In the genomic region with DNA sequence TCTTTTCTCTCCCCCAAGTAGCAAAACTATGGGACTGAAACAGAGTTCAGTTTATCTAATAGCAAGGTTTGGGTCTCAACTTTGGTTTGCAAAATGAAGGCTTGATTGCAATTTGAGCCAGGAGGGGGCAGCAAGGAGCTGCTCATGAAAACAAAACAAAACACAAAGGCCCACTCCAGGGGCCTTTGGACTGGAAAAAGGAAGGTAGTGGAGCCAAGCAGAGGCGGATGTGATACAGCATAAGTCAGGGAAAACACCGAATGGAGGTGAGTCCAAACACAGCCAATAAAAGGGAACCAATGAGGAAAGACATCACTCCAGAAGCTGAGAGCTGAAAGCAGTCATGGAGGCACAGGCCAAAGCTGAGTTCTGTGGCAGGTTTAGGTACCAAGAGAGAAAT, we compare ENCODE assay signal across 8 cellular contexts.
DNase-seq lines count a peak whose midpoint lies in the region; ATAC-seq and TF ChIP-seq lines count a peak whose summit lies in the region.

No MANE protein-coding gene starts in this region.

- TF ChIP-seq POLR2A in HCT116 (IDR thresholded peaks at IDR 0.05; ENCODE audit: borderline replicate concordance, extremely low read depth, insufficient read depth, insufficient read length), result no peak

- H3K9me3 ChIP-seq in HCT116 (ENCODE audit: control insufficient read depth in 1 of 2, insufficient read depth in 1 of 2, low read depth in 1 of 2, low read length in 2 of 2) (no peaks in the 10 kb centered on the region), right atrium auricular region (no peaks in the 10 kb centered on the region)

- ATAC-seq in HCT116, result peak; percentile 83
- ATAC-seq in HG02610 (IDR thresholded peaks at IDR 0.05; ENCODE audit: unreplicated experiment), result no peak

- peak; percentile 68 for TF ChIP-seq RAD21 in HCT116 (IDR thresholded peaks at IDR 0.05; ENCODE audit: low read depth)

- H2AFZ ChIP-seq in HCT116 (ENCODE audit: low read depth, low read length, poor library complexity, severe bottlenecking), result peak overlapping the region; percentile 29

- H3K9ac ChIP-seq in HCT116 (ENCODE audit: low read length), result no peak overlapping the region

- H3K4me3 ChIP-seq in HCT116 (replicated peaks in 1 of 2; ENCODE audit: low read depth in 1 of 2, low read length in 2 of 2) (no peak overlapping the region), right atrium auricular region (no peak overlapping the region)

- BruUV-seq in HCT116 (replicated peaks; lab: Mats Ljungman, UMichigan), result no TSS peak

- no peaks in the 10 kb centered on the region for H3K9me2 ChIP-seq in HCT116 (ENCODE audit: insufficient read depth)

- no peak overlapping the region for H3K4me2 ChIP-seq in HCT116 (ENCODE audit: low read length)

- H3K27ac ChIP-seq in HCT116 (ENCODE audit: low read depth, low read length) (no peak overlapping the region), right atrium auricular region (no peak overlapping the region)

- TF ChIP-seq CTCF in HCT116 (IDR thresholded peaks at IDR 0.05 in 2 of 3, conservative IDR thresholded peaks at IDR 0.05 in 1 of 3; ENCODE audit: borderline replicate concordance in 1 of 3, insufficient read depth in 1 of 3, low read depth in 2 of 3, low read length in 2 of 3) (peak; percentile 56 to 79 (median 72); a peak in 5 of 6 replicates), right atrium auricular region (IDR thresholded peaks at IDR 0.05) (peak; percentile 22 to 60)

- H3K79me2 ChIP-seq in HCT116 (ENCODE audit: insufficient read depth, low read length), result no peaks in the 10 kb centered on the region

- DNase-seq in NCI-H2196 (lab: John Stamatoyannopoulos, UW; ENCODE audit: unreplicated experiment) (peak; percentile 27), NCI-H2196 treated with DMSO at 0.1 percent for 48 hours (lab: John Stamatoyannopoulos, UW; ENCODE audit: unreplicated experiment) (no peak), HCT116 (ENCODE audit: low read depth, low spot score) (peak; percentile 26), NCI-H748 treated with DMSO at 0.1 percent for 48 hours (lab: John Stamatoyannopoulos, UW) (peak; percentile 27), activated T-helper 1 cell treated with Interleukin-2 at 50 U/mL for 16 hours (ENCODE audit: low read depth) (peak; percentile 0), right atrium auricular region (ENCODE audit: low spot score) (peak; percentile 59)
- DNase-seq in stimulated activated CD4-positive, alpha-beta T cell treated with anti-CD3 and anti-CD28 coated beads, Interleukin-12 subunit alpha, Interleukin-12 subunit beta, amount 100 ng/mL, for 24 hours (ENCODE audit: low read depth in 2 of 2), result peak; percentile 12 to 45

- POLR2A ChIA-PET in HCT116 (lab: Charles Lee), result no interaction called here

- intact Hi-C loops in HCT116 (cut with micrococcal nuclease), result loop anchor here (1.0 to 2.0 kb wide), 3 partner anchors 288 to 866 kb away; no protein-coding TSS in a partner anchor

- CTCF ChIA-PET in HCT116 (lab: Charles Lee), result interaction anchor here (0.6 to 2.0 kb wide), 12 partner anchors 8 to 868 kb away, joined by 3 to 23 read pairs (median 4); no protein-coding TSS in a partner anchor

- H3K36me3 ChIP-seq in HCT116 (ENCODE audit: control insufficient read depth in 1 of 2, insufficient read depth in 2 of 2, low read length in 2 of 2) (no peaks in the 10 kb centered on the region), right atrium auricular region (no peaks in the 10 kb centered on the region)

- RAD21 ChIA-PET in HCT116 (lab: Charles Lee; ENCODE audit: low non-redundant PET in 1 of 2, low total read pairs in 2 of 2, uncharacterized antibody in 2 of 2, unreplicated experiment in 2 of 2), result interaction anchor here (0.5 to 1.2 kb wide), 5 partner anchors 118 to 866 kb away, joined by 3 to 4 read pairs (median 3); no protein-coding TSS in a partner anchor

- H4K20me1 ChIP-seq in HCT116 (ENCODE audit: insufficient read depth), result no peaks in the 10 kb centered on the region

- no peaks in the 10 kb centered on the region for H3K27me3 ChIP-seq in HCT116 (ENCODE audit: insufficient read depth, low read length)
- no peaks in the 10 kb centered on the region for H3K27me3 ChIP-seq in right atrium auricular region

- H3K4me1 ChIP-seq in HCT116 (ENCODE audit: control insufficient read depth in 1 of 2, insufficient read depth in 2 of 2, low read length in 2 of 2) (no peaks in the 10 kb centered on the region), right atrium auricular region (no peaks in the 10 kb centered on the region)

TF ChIP-seq in HCT116, 20 proteins besides CTCF, POLR2A, EP300 and RAD21:
- no peak for TF ChIP-seq ELF1 (IDR thresholded peaks at IDR 0.05; ENCODE audit: borderline replicate concordance, low read depth)
- TF ChIP-seq EZH2phosphoT487 (IDR thresholded peaks at IDR 0.05; ENCODE audit: borderline replicate concordance), result no peak
- TF ChIP-seq ZNF274 (IDR thresholded peaks at IDR 0.05; ENCODE audit: low read depth, low read length), result no peak
- TF ChIP-seq, protein P1, sequence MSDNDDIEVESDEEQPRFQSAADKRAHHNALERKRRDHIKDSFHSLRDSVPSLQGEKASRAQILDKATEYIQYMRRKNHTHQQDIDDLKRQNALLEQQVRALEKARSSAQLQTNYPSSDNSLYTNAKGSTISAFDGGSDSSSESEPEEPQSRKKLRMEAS (IDR thresholded peaks at IDR 0.05), result no peak
- TF ChIP-seq, protein P2, sequence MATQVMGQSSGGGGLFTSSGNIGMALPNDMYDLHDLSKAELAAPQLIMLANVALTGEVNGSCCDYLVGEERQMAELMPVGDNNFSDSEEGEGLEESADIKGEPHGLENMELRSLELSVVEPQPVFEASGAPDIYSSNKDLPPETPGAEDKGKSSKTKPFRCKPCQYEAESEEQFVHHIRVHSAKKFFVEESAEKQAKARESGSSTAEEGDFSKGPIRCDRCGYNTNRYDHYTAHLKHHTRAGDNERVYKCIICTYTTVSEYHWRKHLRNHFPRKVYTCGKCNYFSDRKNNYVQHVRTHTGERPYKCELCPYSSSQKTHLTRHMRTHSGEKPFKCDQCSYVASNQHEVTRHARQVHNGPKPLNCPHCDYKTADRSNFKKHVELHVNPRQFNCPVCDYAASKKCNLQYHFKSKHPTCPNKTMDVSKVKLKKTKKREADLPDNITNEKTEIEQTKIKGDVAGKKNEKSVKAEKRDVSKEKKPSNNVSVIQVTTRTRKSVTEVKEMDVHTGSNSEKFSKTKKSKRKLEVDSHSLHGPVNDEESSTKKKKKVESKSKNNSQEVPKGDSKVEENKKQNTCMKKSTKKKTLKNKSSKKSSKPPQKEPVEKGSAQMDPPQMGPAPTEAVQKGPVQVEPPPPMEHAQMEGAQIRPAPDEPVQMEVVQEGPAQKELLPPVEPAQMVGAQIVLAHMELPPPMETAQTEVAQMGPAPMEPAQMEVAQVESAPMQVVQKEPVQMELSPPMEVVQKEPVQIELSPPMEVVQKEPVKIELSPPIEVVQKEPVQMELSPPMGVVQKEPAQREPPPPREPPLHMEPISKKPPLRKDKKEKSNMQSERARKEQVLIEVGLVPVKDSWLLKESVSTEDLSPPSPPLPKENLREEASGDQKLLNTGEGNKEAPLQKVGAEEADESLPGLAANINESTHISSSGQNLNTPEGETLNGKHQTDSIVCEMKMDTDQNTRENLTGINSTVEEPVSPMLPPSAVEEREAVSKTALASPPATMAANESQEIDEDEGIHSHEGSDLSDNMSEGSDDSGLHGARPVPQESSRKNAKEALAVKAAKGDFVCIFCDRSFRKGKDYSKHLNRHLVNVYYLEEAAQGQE (IDR thresholded peaks at IDR 0.05; ENCODE audit: low read depth), result no peak
- no peak for TF ChIP-seq TCF7L2 (IDR thresholded peaks at IDR 0.05; ENCODE audit: borderline replicate concordance, extremely low read depth, insufficient read depth, insufficient read length)
- TF ChIP-seq SRF (IDR thresholded peaks at IDR 0.05; ENCODE audit: low read depth), result no peak
- no peak for TF ChIP-seq POLR2AphosphoS5 (IDR thresholded peaks at IDR 0.05; ENCODE audit: low read depth, low read length)
- TF ChIP-seq JUND (IDR thresholded peaks at IDR 0.05), result no peak
